ENCODE assay signal across 9 cellular contexts in genomic region chr2:85851253-85851955, GRCh38.
DNase-seq lines count a peak whose midpoint lies in the region; ATAC-seq lines count a peak whose summit lies in the region.
"Had no signal": no experiment of that assay in that cellular context is flagged by ENCODE, and none has a peak within 500 bp of the region (broad histone marks: within the 10 kb centered on the region; RNA-seq: fewer than 3 reads in every experiment).

No MANE protein-coding gene starts in this region.

- ATAC-seq in HG03439 (IDR thresholded peaks at IDR 0.05; ENCODE audit: unreplicated experiment) (no peak), HG02588 (IDR thresholded peaks at IDR 0.05; ENCODE audit: unreplicated experiment) (no peak), HG02981 (IDR thresholded peaks at IDR 0.05; ENCODE audit: unreplicated experiment) (no peak), GM21619 (IDR thresholded peaks at IDR 0.05; ENCODE audit: unreplicated experiment) (no peak)

- peak; percentile 35 for DNase-seq in stimulated activated CD4-positive, alpha-beta T cell treated with anti-CD3 and anti-CD28 coated beads, Interleukin-4, amount 100 ng/mL, for 24 hours
- DNase-seq in stimulated activated CD4-positive, alpha-beta T cell treated with anti-CD3 and anti-CD28 coated beads, Interleukin-2, amount 100 ng/mL, for 48 hours: no peak
- DNase-seq in midbrain (lab: John Stamatoyannopoulos, UW): peak; percentile 49
- DNase-seq: MG63 had no signal

- H3K27ac ChIP-seq in angular gyrus (ENCODE audit: low read depth, low read length): peak overlapping the region; percentile 50

Comparison
In these comparisons a context has a peak if more than half of its experiments do, and no peak if none do; other contexts are left out.
1. DNase-seq: peak in stimulated activated CD4-positive, alpha-beta T cell treated with anti-CD3 and anti-CD28 coated beads, Interleukin-4, amount 100 ng/mL, for 24 hours (single experiment) and midbrain (single experiment); none in stimulated activated CD4-positive, alpha-beta T cell treated with anti-CD3 and anti-CD28 coated beads, Interleukin-2, amount 100 ng/mL, for 48 hours (0 of 2).